Comparison of ENCODE assay signal across 8 cellular contexts in the genomic region with DNA sequence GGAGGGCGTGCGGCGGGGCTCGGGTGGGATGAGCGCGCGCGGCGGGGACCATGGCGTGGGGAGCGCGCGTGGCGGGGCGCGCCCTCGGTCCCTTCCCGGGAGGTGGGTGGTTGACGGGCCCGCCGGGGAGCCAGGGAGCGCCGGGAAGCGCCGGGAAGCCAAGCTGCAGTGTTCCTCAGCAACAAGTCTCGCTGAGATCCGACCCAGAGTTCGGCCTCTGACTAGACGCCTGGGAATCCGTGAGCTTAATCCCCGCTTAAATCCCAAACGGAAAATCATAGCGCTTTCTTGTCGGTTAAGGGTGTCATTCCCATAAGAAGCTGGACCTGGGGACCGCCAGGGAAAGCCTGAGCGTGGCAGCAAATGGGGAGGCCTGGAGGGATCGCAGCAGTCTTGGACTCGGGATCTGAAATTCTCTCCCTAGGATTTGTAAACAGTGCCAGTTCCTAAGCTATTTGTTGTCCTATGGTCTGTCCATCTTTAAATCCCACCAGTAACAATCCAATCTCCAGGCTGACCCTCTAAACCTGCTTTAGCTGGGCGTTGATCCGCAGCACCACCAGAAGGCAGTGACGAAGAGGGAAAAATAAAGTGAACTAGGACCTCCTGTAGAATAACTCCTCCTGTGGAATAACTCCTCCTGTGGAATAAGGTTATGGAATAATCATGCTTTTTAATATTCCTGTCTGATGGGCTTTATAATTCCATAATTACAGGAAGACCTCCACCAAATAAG. TPM values are rescaled to one million over a fixed set of nuclear protein-coding genes. Genes with fewer than 3 reads are reported as not detected.
DNase-seq lines count a peak whose midpoint lies in the region; ATAC-seq and TF ChIP-seq lines count a peak whose summit lies in the region.

No MANE protein-coding gene starts in this region.

- TF ChIP-seq EP300 in sigmoid colon (IDR thresholded peaks at IDR 0.05), result no peak

- peak; percentile 1 for ATAC-seq in GM18909 (IDR thresholded peaks at IDR 0.05; ENCODE audit: poor library complexity, unreplicated experiment)
- no peak for ATAC-seq in GM19324 (IDR thresholded peaks at IDR 0.05; ENCODE audit: low FRiP score, unreplicated experiment)
- ATAC-seq in HG02981 (IDR thresholded peaks at IDR 0.05; ENCODE audit: unreplicated experiment), result no peak

- H3K27me3 ChIP-seq in ascending aorta, result no peaks in the 10 kb centered on the region
- no peaks in the 10 kb centered on the region for H3K27me3 ChIP-seq in sigmoid colon

- WGBS in sigmoid colon, 2 donors, result 1 to 2% methylated on average over 41 of the region's 41 CpGs

- H3K27ac ChIP-seq in ascending aorta, result peak overlapping the region; percentile 88 to 95
- peak overlapping the region; percentile 91 to 97 (median 97) for H3K27ac ChIP-seq in sigmoid colon

- H3K4me3 ChIP-seq in ascending aorta, result peak overlapping the region; percentile 88 to 89
- peak overlapping the region; percentile 65 for H3K4me3 ChIP-seq in iPS-11a (ENCODE audit: low read depth, low read length)
- H3K4me3 ChIP-seq in sigmoid colon, result peak overlapping the region; percentile 81 to 92 (median 86)

- intact Hi-C loops in ascending aorta (cut with DNase I), result loop anchor here (2.0 to 10.0 kb wide), 5 partner anchors 13 to 251 kb away; partner anchors contain the start of gene RFX7
- intact Hi-C loops in sigmoid colon (cut with DNase I), result loop anchor here (5.0 kb wide), 3 partner anchors 48 to 248 kb away; partner anchors contain the start of gene RFX7

- H3K36me3 ChIP-seq in ascending aorta (no peaks in the 10 kb centered on the region), sigmoid colon (no peaks in the 10 kb centered on the region)

- DNase-seq in Ammon's horn (ENCODE audit: low spot score) (peak; percentile 35), NCI-H146 (lab: John Stamatoyannopoulos, UW) (peak; percentile 34), ascending aorta (ENCODE audit: low spot score in 2 of 2) (no peak), sigmoid colon (no peak)

- H3K9me3 ChIP-seq in ascending aorta (no peaks in the 10 kb centered on the region), sigmoid colon (no peaks in the 10 kb centered on the region)

- TF ChIP-seq CTCF in ascending aorta (IDR thresholded peaks at IDR 0.05) (peak in 1 of 3 experiments; percentile 32), sigmoid colon (IDR thresholded peaks at IDR 0.05) (no peak)

- TF ChIP-seq POLR2A in sigmoid colon (IDR thresholded peaks at IDR 0.05), result no peak

- peaks cover 0 to 8% of the 10 kb centered on the region in 2 donors for H3K4me1 ChIP-seq in ascending aorta
- H3K4me1 ChIP-seq in sigmoid colon, result peaks cover 0 to 23% (median 18%) of the 10 kb centered on the region in 4 donors

RNA-seq across cellular contexts. Expression of gene NEDD4, which starts 0.6 kb away (rescaled TPM):
- total RNA-seq in ascending aorta (6.1 TPM), sigmoid colon (10 to 100 TPM; 19.4 to 28.6 (median 25.4) TPM)
- polyA plus RNA-seq in sigmoid colon, result 1 to 10 TPM; 3.2 to 4.6 (median 4.2) TPM

Comparison
In these comparisons a context has a peak if more than half of its experiments do, and no peak if none do; other contexts are left out.
1. DNase-seq: peak in Ammon's horn (single experiment) and NCI-H146 (single experiment); none in ascending aorta (0 of 2) and sigmoid colon (single experiment).
2. Peak in every context shown above with its lines, with median percentiles within 50 percentile points of each other: H3K4me3 ChIP-seq.